10 cellular contexts compared by ENCODE assay signal in genomic region chr6:30888472-30889137, GRCh38. TPM values are rescaled to one million over a fixed set of nuclear protein-coding genes. Genes with fewer than 3 reads are reported as not detected.
DNase-seq lines count a peak whose midpoint lies in the region; ATAC-seq and TF ChIP-seq lines count a peak whose summit lies in the region.
"Had no signal": no experiment of that assay in that cellular context is flagged by ENCODE, and none has a peak within 500 bp of the region (broad histone marks: within the 10 kb centered on the region; RNA-seq: fewer than 3 reads in every experiment).

No MANE protein-coding gene starts in this region.

- no peaks in the 10 kb centered on the region for H3K9me3 ChIP-seq in vagina

- H3K36me3 ChIP-seq in vagina = peaks cover 0 to 37% of the 10 kb centered on the region in 2 donors

- ATAC-seq in Right ventricle myocardium inferior = no peak
- no peak for ATAC-seq in HG03135 (IDR thresholded peaks at IDR 0.05; ENCODE audit: unreplicated experiment)
- ATAC-seq in GM19324 (IDR thresholded peaks at IDR 0.05; ENCODE audit: low FRiP score, unreplicated experiment) = no peak
- ATAC-seq: activated T-cell treated with anti-CD3 and anti-CD28 coated beads, Interleukin-2, amount 50 U/mL, for 4 hours had no signal

- TF ChIP-seq POLR2A in vagina (IDR thresholded peaks at IDR 0.05) = no peak

- H3K27me3 ChIP-seq in vagina = no peaks in the 10 kb centered on the region

- peak overlapping the region; percentile 16 for H3K27ac ChIP-seq in vagina

- no peak overlapping the region for H3K4me3 ChIP-seq in cardiac fibroblast (replicated peaks in 1 of 2; ENCODE audit: low read depth in 2 of 2, low read length in 2 of 2)
- H3K4me3 ChIP-seq in vagina = no peak overlapping the region

- TF ChIP-seq CTCF in cardiac fibroblast (IDR thresholded peaks at IDR 0.05; ENCODE audit: low read depth, low read length) (no peak), vagina (IDR thresholded peaks at IDR 0.05) (no peak)

- DNase-seq in cardiac septum (ENCODE audit: low spot score) = peak; percentile 74
- no peak for DNase-seq in Right ventricle myocardium inferior (ENCODE audit: missing footprints)
- peak; percentile 68 to 76 for DNase-seq in cardiac fibroblast (ENCODE audit: low read depth in 2 of 2)
- DNase-seq in lung microvascular endothelial cell (ENCODE audit: low read depth in 2 of 2) = peak; percentile 12 to 36
- DNase-seq in vagina (ENCODE audit: extremely low spot score in 2 of 2) = no peak
- no peak for DNase-seq in NCI-H510A (lab: John Stamatoyannopoulos, UW)
- DNase-seq: activated T-cell treated with anti-CD3 and anti-CD28 coated beads, Interleukin-2, amount 50 U/mL, for 4 hours; NCI-H748 treated with DMSO at 0.1 percent for 48 hours had no signal

- peaks cover 55% of the 10 kb centered on the region for H3K4me1 ChIP-seq in vagina

- intact Hi-C loops in cardiac septum (cut with DNase I) = no loop called here
- intact Hi-C loops in Right ventricle myocardium inferior (cut with DNase I) = no loop called here
- intact Hi-C loops in vagina (cut with DNase I) = loop anchor here (10.0 kb wide), 1 partner anchor 204 kb away; the partner anchor contains the start of gene PPP1R18

RNA-seq across cellular contexts. Expression of gene DDR1, which starts 4.3 kb away (rescaled TPM):
- total RNA-seq in cardiac septum = 61.4 TPM
- 32.5 TPM for total RNA-seq in Right ventricle myocardium inferior
- 4.8 and 6.3 TPM in 2 replicates for total RNA-seq in lung microvascular endothelial cell
- total RNA-seq in vagina = 71.5 TPM

RNA-seq across cellular contexts. Expression of gene GTF2H4, which starts 19.4 kb away (rescaled TPM):
- total RNA-seq in cardiac septum = 16.0 TPM
- 22.2 TPM for total RNA-seq in Right ventricle myocardium inferior
- 8.3 and 12.9 TPM in 2 replicates for total RNA-seq in lung microvascular endothelial cell
- 16.7 TPM for total RNA-seq in vagina

RNA-seq across cellular contexts. Expression of gene VARS2, which starts 25.4 kb away (rescaled TPM):
- total RNA-seq in cardiac septum = 24.7 TPM
- total RNA-seq in Right ventricle myocardium inferior = 18.3 TPM
- total RNA-seq in lung microvascular endothelial cell = 13.9 and 15.5 TPM in 2 replicates
- 18.9 TPM for total RNA-seq in vagina

RNA-seq across cellular contexts. Expression of gene SFTA2, which starts 43.4 kb away (rescaled TPM):
- total RNA-seq in cardiac septum (not detected), Right ventricle myocardium inferior (not detected), lung microvascular endothelial cell (not detected in 2 replicates), vagina (not detected)

RNA-seq across cellular contexts. Expression of gene MUCL3, which starts 52.2 kb away (rescaled TPM):
- not detected for total RNA-seq in cardiac septum
- total RNA-seq in Right ventricle myocardium inferior = not detected
- not detected in 2 replicates for total RNA-seq in lung microvascular endothelial cell
- 0.49 TPM for total RNA-seq in vagina

Comparison
In these comparisons a context has a peak if more than half of its experiments do, and no peak if none do; other contexts are left out.
1. DNase-seq: peak in cardiac septum (single experiment), cardiac fibroblast (2 of 2) and lung microvascular endothelial cell (2 of 2); none in Right ventricle myocardium inferior (single experiment), vagina (0 of 2) and NCI-H510A (single experiment).